ENCODE assay signal across 20 cellular contexts in genomic region chr9:114905160-114905940, GRCh38. TPM values are rescaled to one million over a fixed set of nuclear protein-coding genes. Genes with fewer than 3 reads are reported as not detected.
DNase-seq lines count a peak whose midpoint lies in the region; ATAC-seq, FAIRE-seq and TF ChIP-seq lines count a peak whose summit lies in the region.
"Had no signal": no experiment of that assay in that cellular context is flagged by ENCODE, and none has a peak within 500 bp of the region (broad histone marks: within the 10 kb centered on the region; RNA-seq: fewer than 3 reads in every experiment).

No MANE protein-coding gene starts in this region.

- intact Hi-C loops in endothelial cell of umbilical vein (cut with micrococcal nuclease): no loop called here

- CTCF ChIA-PET in HEK293T (lab: Yijun Ruan, JAX): interaction anchor here (2.2 to 2.6 kb wide), 3 partner anchors 167 to 224 kb away, joined by 10 to 23 read pairs (median 19); partner anchors contain the start of gene TEX48
- CTCF ChIA-PET in endothelial cell of umbilical vein (lab: Charles Lee): interaction anchor here (1.2 to 9.7 kb wide), 10 partner anchors 8 to 500 kb away, joined by 4 to 301 read pairs (median 14); partner anchors contain the start of gene TEX48

- no peak for TF ChIP-seq POLR2A in endothelial cell of umbilical vein (IDR thresholded peaks at IDR 0.05; ENCODE audit: low read depth, low read length)

- no TSS peak for BruUV-seq in endothelial cell of umbilical vein (replicated peaks; lab: Mats Ljungman, UMichigan)

- H3K9ac ChIP-seq in endothelial cell of umbilical vein (replicated peaks; ENCODE audit: extremely low read depth, insufficient read depth, low read length): no peak overlapping the region
- H3K9ac ChIP-seq: BLaER1 treated with 17β-estradiol and CSF1 and Interleukin-3, amounts not matched to agents 10 nM and 100 nM had no signal

- no peaks in the 10 kb centered on the region for H3K27me3 ChIP-seq in endothelial cell of umbilical vein (ENCODE audit: control insufficient read depth in 2 of 2, insufficient read depth in 2 of 2, low read length in 2 of 2)
- H3K27me3 ChIP-seq: BLaER1 treated with 17β-estradiol and CSF1 and Interleukin-3, amounts not matched to agents 10 nM and 100 nM; tibial nerve had no signal

- POLR2A ChIA-PET in HEK293T (lab: Yijun Ruan, JAX): no interaction called here
- POLR2A ChIA-PET in endothelial cell of umbilical vein (lab: Charles Lee): no interaction called here

- H3K36me3 ChIP-seq in endothelial cell of umbilical vein (ENCODE audit: control insufficient read depth in 2 of 2, extremely low read depth in 1 of 2, insufficient read depth in 2 of 2, low read length in 2 of 2): no peaks in the 10 kb centered on the region
- H3K36me3 ChIP-seq: BLaER1 treated with 17β-estradiol and CSF1 and Interleukin-3, amounts not matched to agents 10 nM and 100 nM; tibial nerve had no signal

- no peak overlapping the region for H3K27ac ChIP-seq in endothelial cell of umbilical vein (ENCODE audit: insufficient read depth, low read depth, low read length)
- H3K27ac ChIP-seq: BLaER1 treated with 17β-estradiol and CSF1 and Interleukin-3, amounts not matched to agents 10 nM and 100 nM; RWPE1; tibial nerve had no signal

- TF ChIP-seq CTCF in endothelial cell of umbilical vein (IDR thresholded peaks at IDR 0.05; ENCODE audit: extremely low read depth in 1 of 2, insufficient read depth in 1 of 2, low read depth in 1 of 2, low read length in 2 of 2): no peak

- no peaks in the 10 kb centered on the region for H3K9me3 ChIP-seq in endothelial cell of umbilical vein (replicated peaks; ENCODE audit: control insufficient read depth, insufficient read depth, low read length)
- H3K9me3 ChIP-seq: tibial nerve had no signal

- FAIRE-seq in endothelial cell of umbilical vein (lab: Jason Lieb, UNC): peak; percentile 47

- no peaks in the 10 kb centered on the region for H4K20me1 ChIP-seq in endothelial cell of umbilical vein (replicated peaks; ENCODE audit: control insufficient read depth, extremely low read depth, insufficient read depth, low read length)
- H4K20me1 ChIP-seq: BLaER1 treated with 17β-estradiol and CSF1 and Interleukin-3, amounts not matched to agents 10 nM and 100 nM had no signal

- dilution Hi-C loops in endothelial cell of umbilical vein (cut with MboI; ENCODE audit: extremely low pct_ligation_motif_present, low sequenced_read_pairs): no loop called here

- no peaks in the 10 kb centered on the region for H3K79me2 ChIP-seq in endothelial cell of umbilical vein (ENCODE audit: control insufficient read depth, insufficient read depth, low read length)

- peaks cover 23% of the 10 kb centered on the region for H3K4me1 ChIP-seq in endothelial cell of umbilical vein (ENCODE audit: control insufficient read depth, extremely low read depth, insufficient read depth, low read length)

- H3K4me2 ChIP-seq in endothelial cell of umbilical vein (ENCODE audit: insufficient read depth, low read length): no peak overlapping the region

- DNase-seq in NCI-H748 (lab: John Stamatoyannopoulos, UW; ENCODE audit: unreplicated experiment) (peak; percentile 23), NCI-H748 treated with DMSO at 0.1 percent for 48 hours (lab: John Stamatoyannopoulos, UW) (no peak), HEK293T (ENCODE audit: extremely low spot score) (no peak), NCI-H2171 treated with DMSO at 0.1 percent for 48 hours (lab: John Stamatoyannopoulos, UW) (peak; percentile 76), endothelial cell of umbilical vein (ENCODE audit: low read depth, low spot score) (no peak), D341Med (ENCODE audit: low spot score) (no peak)
- DNase-seq: activated CD8-positive, alpha-beta memory T cell treated with anti-CD3 and anti-CD28 coated beads for 24 hours; activated gamma-delta T cell treated with Interleukin-2 at 50 U/mL for 16 hours; endodermal cell; KG1; NCI-H1694; stimulated activated naive B cell treated with anti-CD40 and anti-IgM and Interleukin-4, amounts not matched to agents 10 μg/mL and 1 μg/mL and 100 μg/mL, for 72 hours had no signal

- no peak overlapping the region for H3K4me3 ChIP-seq in endothelial cell of umbilical vein (replicated peaks in 1 of 3; ENCODE audit: insufficient read depth in 1 of 3, low read depth in 1 of 3, low read length in 3 of 3)
- H3K4me3 ChIP-seq: BLaER1 treated with 17β-estradiol and CSF1 and Interleukin-3, amounts not matched to agents 10 nM and 100 nM; tibial nerve had no signal

- ATAC-seq in GM18907 (IDR thresholded peaks at IDR 0.05; ENCODE audit: unreplicated experiment): no peak
- no peak for ATAC-seq in GM18858 (IDR thresholded peaks at IDR 0.05; ENCODE audit: unreplicated experiment)
- ATAC-seq: stimulated activated naive B cell treated with anti-CD40 and anti-IgM and Interleukin-4, amounts not matched to agents 10 μg/mL and 1 μg/mL and 100 μg/mL, for 72 hours had no signal

- no peak overlapping the region for H2AFZ ChIP-seq in endothelial cell of umbilical vein (ENCODE audit: low read depth, low read length)

- no peaks in the 10 kb centered on the region for H3K9me1 ChIP-seq in endothelial cell of umbilical vein (replicated peaks; ENCODE audit: control insufficient read depth, extremely low read depth, insufficient read depth, low read length)

TF ChIP-seq in HEK293T, 16 proteins besides CTCF, POLR2A, EP300 and RAD21:
- TF ChIP-seq ARNT (IDR thresholded peaks at IDR 0.05) (no peak), PKNOX1 (IDR thresholded peaks at IDR 0.05) (peak; percentile 23; the same call in 1 of the 2 replicates)
TF ChIP-seq in HEK293T: peak in this region for 1.

TF ChIP-seq in endothelial cell of umbilical vein, 7 proteins besides CTCF, POLR2A, EP300 and RAD21:
- TF ChIP-seq GATA2 (IDR thresholded peaks at IDR 0.05; ENCODE audit: insufficient read depth, insufficient read length, low read depth, low read length) (no peak), EZH2 (IDR thresholded peaks at IDR 0.05; ENCODE audit: borderline replicate concordance, low read depth, low read length, severe bottlenecking) (no peak), FOS (IDR thresholded peaks at IDR 0.05; ENCODE audit: borderline replicate concordance, insufficient read depth, low read length) (no peak), MAX (IDR thresholded peaks at IDR 0.05; ENCODE audit: insufficient read depth, insufficient read length) (no peak)

RNA-seq across cellular contexts. Expression of gene TNFSF8, which starts 25.0 kb away (rescaled TPM):
- not detected in 2 replicates for total RNA-seq in endothelial cell of umbilical vein
- not detected in 2 replicates for polyA plus RNA-seq in endothelial cell of umbilical vein
- 0.03 TPM in 1 of 2 replicates, not detected in the other for polyA plus RNA-seq in endothelial cell of umbilical vein (2011; cell fraction: cytosol; rRNA removed)
- 0.55 TPM in 1 of 2 replicates, not detected in the other for polyA plus RNA-seq in endothelial cell of umbilical vein (2011; cell fraction: nucleus; rRNA removed)
- not detected in 2 replicates for polyA plus RNA-seq in endothelial cell of umbilical vein (2012)
- not detected in 2 replicates for polyA minus RNA-seq in endothelial cell of umbilical vein
- not detected for polyA minus RNA-seq in endothelial cell of umbilical vein (2011; cell fraction: cytosol; rRNA and poly(A)+ RNA removed)
- 0.77 and 1.1 TPM in 2 replicates for polyA minus RNA-seq in endothelial cell of umbilical vein (2011; cell fraction: nucleus; rRNA and poly(A)+ RNA removed)
- total RNA-seq: A172, chondrocyte, endodermal cell, renal cortical epithelial cell had no signal

Comparison
In these comparisons a context has a peak if more than half of its experiments do, and no peak if none do; other contexts are left out.
1. DNase-seq: peak in NCI-H748 (single experiment) and NCI-H2171 treated with DMSO at 0.1 percent for 48 hours (single experiment); none in NCI-H748 treated with DMSO at 0.1 percent for 48 hours (single experiment), HEK293T (single experiment), endothelial cell of umbilical vein (single experiment) and D341Med (single experiment).